12 cellular contexts compared by ENCODE assay signal in genomic region chr20:18272451-18272850, GRCh38. TPM values are rescaled to one million over a fixed set of nuclear protein-coding genes. Genes with fewer than 3 reads are reported as not detected.
A peak's percentile ranks its signal among the peaks of the same experiment; 100 is the strongest.
DNase-seq lines count a peak whose midpoint lies in the region; ATAC-seq and TF ChIP-seq lines count a peak whose summit lies in the region.
"Had no signal": no experiment of that assay in that cellular context is flagged by ENCODE, and none has a peak within 500 bp of the region (broad histone marks: within the 10 kb centered on the region; RNA-seq: fewer than 3 reads in every experiment).

No MANE protein-coding gene starts in this region.

- no peak for ATAC-seq in SK-N-SH treated with all-trans-retinoic acid at 6 μM for 48 hours
- ATAC-seq: activated CD8-positive, alpha-beta T cell treated with anti-CD3 and anti-CD28 coated beads, Interleukin-2, amount 10 ng/mL, durations not matched to agents 7 days and 5 days had no signal

- no peaks in the 10 kb centered on the region for H3K4me1 ChIP-seq in SK-N-SH (ENCODE audit: control insufficient read depth in 1 of 2, insufficient read depth in 2 of 2, low read depth in 1 of 2, low read length in 1 of 2)
- H3K4me1 ChIP-seq in tibial nerve = no peaks in the 10 kb centered on the region

- CTCF ChIA-PET in SK-N-SH (lab: Yijun Ruan, JAX) = interaction anchor here (0.9 to 1.0 kb wide), 2 partner anchors 14 to 590 kb away, joined by 3 read pairs; no protein-coding TSS in a partner anchor

- no peaks in the 10 kb centered on the region for H3K9me3 ChIP-seq in SK-N-SH
- H3K9me3 ChIP-seq in tibial nerve = no peaks in the 10 kb centered on the region
- H3K9me3 ChIP-seq in MG63 = no peaks in the 10 kb centered on the region

- no peaks in the 10 kb centered on the region for H3F3A ChIP-seq in SK-N-SH (replicated peaks; ENCODE audit: insufficient read depth)

- H3K9me2 ChIP-seq in SK-N-SH = no peaks in the 10 kb centered on the region

- WGBS in SK-N-SH (ENCODE audit: low lambda C conversion rate) = 35% methylated on average over 6 of the region's 6 CpGs
- 43 to 47% methylated on average over 6 of the region's 6 CpGs for WGBS in tibial nerve, 2 donors

- no peak overlapping the region for H2AFZ ChIP-seq in SK-N-SH (ENCODE audit: low read depth)

- no peaks in the 10 kb centered on the region for H3K79me2 ChIP-seq in SK-N-SH (ENCODE audit: insufficient read depth)

- H4K20me1 ChIP-seq in SK-N-SH (ENCODE audit: insufficient read depth) = no peaks in the 10 kb centered on the region

- no peak overlapping the region for H3K4me2 ChIP-seq in SK-N-SH

- TF ChIP-seq POLR2A in tibial nerve (IDR thresholded peaks at IDR 0.05) = no peak

- H3K9ac ChIP-seq in SK-N-SH = no peak overlapping the region

- TF ChIP-seq RAD21 in SK-N-SH (IDR thresholded peaks at IDR 0.05; ENCODE audit: low read length) = no peak

- no peak overlapping the region for H3K27ac ChIP-seq in SK-N-SH (ENCODE audit: low read depth in 2 of 2, low read length in 1 of 2)
- no peak overlapping the region for H3K27ac ChIP-seq in tibial nerve

- TF ChIP-seq EP300 in SK-N-SH (IDR thresholded peaks at IDR 0.05; ENCODE audit: borderline replicate concordance in 1 of 2, low read depth in 1 of 2, low read length in 1 of 2) (no peak), tibial nerve (IDR thresholded peaks at IDR 0.05) (peak in 1 of 2 donors; percentile 49)

- POLR2A ChIA-PET in SK-N-SH (lab: Yijun Ruan, JAX) = no interaction called here

- TF ChIP-seq CTCF in SK-N-SH (IDR thresholded peaks at IDR 0.05) (0 out of 2 replicates have a peak, but pooled peaks have one; percentile 8), foreskin fibroblast (IDR thresholded peaks at IDR 0.05; ENCODE audit: low read depth, low read length) (peak; percentile 8), tibial nerve (IDR thresholded peaks at IDR 0.05) (peak in 1 of 5 experiments; percentile 46)

- no peaks in the 10 kb centered on the region; the same call in 1 of the 2 replicates for H3K27me3 ChIP-seq in SK-N-SH (ENCODE audit: insufficient read depth)
- H3K27me3 ChIP-seq in tibial nerve = peaks cover 0 to 7% of the 10 kb centered on the region in 2 donors
- no peaks in the 10 kb centered on the region for H3K27me3 ChIP-seq in MG63

- DNase-seq in SK-N-SH = no peak
- peak; percentile 23 for DNase-seq in RKO (ENCODE audit: low spot score)
- DNase-seq in foreskin fibroblast = peak in 1 of 2 donors; percentile 78
- peak; percentile 42 to 64 for DNase-seq in tibial nerve (ENCODE audit: low spot score in 2 of 2)
- DNase-seq in NCI-H510A (lab: John Stamatoyannopoulos, UW) = no peak
- DNase-seq in stimulated activated CD4-positive, alpha-beta T cell treated with anti-CD3 and anti-CD28 coated beads, Interleukin-4, amount 100 ng/mL, for 4 hours = no peak
- no peak for DNase-seq in MG63
- DNase-seq: activated CD8-positive, alpha-beta T cell treated with anti-CD3 and anti-CD28 coated beads, Interleukin-2, amount 10 ng/mL, durations not matched to agents 7 days and 5 days; activated naive CD8-positive, alpha-beta T cell treated with anti-CD3 and anti-CD28 coated beads, Interleukin-2, amount 10 ng/mL, durations not matched to agents 7 days and 5 days; effector CD8-positive, alpha-beta T cell; NCI-H2171 had no signal

- H3K4me3 ChIP-seq in SK-N-SH (ENCODE audit: low read depth in 2 of 2, low read length in 1 of 2) (no peak overlapping the region), foreskin fibroblast (ENCODE audit: low read depth in 1 of 2, low read length in 2 of 2) (no peak overlapping the region), tibial nerve (no peak overlapping the region), MG63 (no peak overlapping the region)

- H3K36me3 ChIP-seq in SK-N-SH (replicated peaks in 1 of 2; ENCODE audit: control insufficient read depth in 1 of 2, insufficient read depth in 2 of 2, low read length in 1 of 2) (no peaks in the 10 kb centered on the region), tibial nerve (no peaks in the 10 kb centered on the region), MG63 (no peaks in the 10 kb centered on the region)

TF ChIP-seq in SK-N-SH, 30 proteins besides CTCF, POLR2A, EP300 and RAD21 (continues in another document):
- TF ChIP-seq RCOR1 (IDR thresholded peaks at IDR 0.05; ENCODE audit: low read length) = no peak
- TF ChIP-seq SMC3 (IDR thresholded peaks at IDR 0.05; ENCODE audit: low read depth, low read length) = no peak
- no peak for TF ChIP-seq POLR2AphosphoS5 (IDR thresholded peaks at IDR 0.05; ENCODE audit: low read depth, low read length)
- TF ChIP-seq TAF1 (IDR thresholded peaks at IDR 0.05; ENCODE audit: borderline replicate concordance, low read depth, low read length) = no peak
- no peak for TF ChIP-seq TCF12 (IDR thresholded peaks at IDR 0.05)
- TF ChIP-seq ELF1 (IDR thresholded peaks at IDR 0.05) = no peak
- TF ChIP-seq PBX3 (IDR thresholded peaks at IDR 0.05) = no peak
- no peak for TF ChIP-seq TEAD4 (IDR thresholded peaks at IDR 0.05; ENCODE audit: borderline replicate concordance, insufficient read depth)
- no peak for TF ChIP-seq NRF1 (IDR thresholded peaks at IDR 0.05; ENCODE audit: low read depth, low read length)
- no peak for TF ChIP-seq MXI1 (IDR thresholded peaks at IDR 0.05; ENCODE audit: low read depth, low read length)
- no peak for TF ChIP-seq USF1 (IDR thresholded peaks at IDR 0.05; ENCODE audit: borderline replicate concordance, low read depth)

TF ChIP-seq in SK-N-SH treated with all-trans-retinoic acid at 6 μM for 48 hours, 23 proteins besides CTCF, POLR2A, EP300 and RAD21:
- TF ChIP-seq TCF4 (CRISPR knock-in tag; IDR thresholded peaks at IDR 0.05; ENCODE audit: borderline replicate concordance) (no peak), CREB5 (CRISPR knock-in tag; IDR thresholded peaks at IDR 0.05; ENCODE audit: low read depth) (no peak), ZNF70 (CRISPR knock-in tag; IDR thresholded peaks at IDR 0.05) (no peak), CSDC2 (CRISPR knock-in tag; IDR thresholded peaks at IDR 0.05) (no peak), ZFP30 (CRISPR knock-in tag; IDR thresholded peaks at IDR 0.05) (no peak), ZC3H10 (CRISPR knock-in tag; IDR thresholded peaks at IDR 0.05) (no peak)

RNA-seq across cellular contexts. Expression of gene ZNF133, which starts 15.9 kb away (rescaled TPM):
- polyA plus RNA-seq in SK-N-SH (2012; rRNA removed) = 15.5 and 20.6 TPM in 2 replicates
- polyA plus RNA-seq in SK-N-SH (2012; cell fraction: cytosol; rRNA removed) = 7.8 and 12.1 TPM in 2 replicates
- 77.1 and 79.8 TPM in 2 replicates for polyA plus RNA-seq in SK-N-SH (2012; cell fraction: nucleus; rRNA removed)
- 10 to 100 TPM; 17.3 to 26.4 (median 22.4) TPM for total RNA-seq in tibial nerve
- 3.7 and 5.4 TPM in 2 replicates for total RNA-seq in MG63 (2014; rRNA removed; shearing (Covaris generic); ENCODE audit: low replicate concordance)

Comparison
In these comparisons a context has a peak if more than half of its experiments do, and no peak if none do; other contexts are left out.
1. DNase-seq: peak in RKO (single experiment) and tibial nerve (2 of 2); none in SK-N-SH (single experiment), NCI-H510A (single experiment), stimulated activated CD4-positive, alpha-beta T cell treated with anti-CD3 and anti-CD28 coated beads, Interleukin-4, amount 100 ng/mL, for 4 hours (0 of 2) and MG63 (single experiment).